In genomic region chr2:78127428-78127827, GRCh38 we compare ENCODE assay signal across 26 cellular contexts.
"Had no signal": no experiment of that assay in that cellular context is flagged by ENCODE, and none has a peak within 500 bp of the region (broad histone marks: within the 10 kb centered on the region; RNA-seq: fewer than 3 reads in every experiment).

No MANE protein-coding gene starts in this region.

- H3K9me3 ChIP-seq: neutrophil, testis, transverse colon had no signal

- H3K4me3 ChIP-seq: ascending aorta, heart left ventricle, lung, testis, transverse colon had no signal

- H3K4me1 ChIP-seq: ascending aorta, heart left ventricle, testis, transverse colon had no signal

- ATAC-seq: effector memory CD8-positive, alpha-beta T cell; stimulated activated naive CD8-positive, alpha-beta T cell treated with anti-CD3 and anti-CD28 coated beads, Interleukin-15, Interleukin-2, amounts not matched to agents 100 U/mL and 50 U/mL, for 24 hours; T-helper 17 cell had no signal

- H3K36me3 ChIP-seq: ascending aorta, heart left ventricle, neutrophil, transverse colon had no signal

- DNase-seq: activated CD4-positive, alpha-beta memory T cell treated with anti-CD3 and anti-CD28 coated beads, Interleukin-2, amount 10 ng/mL, durations not matched to agents 7 days and 5 days; activated CD4-positive, alpha-beta T cell treated with anti-CD3 and anti-CD28 coated beads, Interleukin-2, amount 10 ng/mL, durations not matched to agents 7 days and 5 days; activated CD4-positive, CD25-positive, alpha-beta regulatory T cell treated with anti-CD3 and anti-CD28 coated beads, Interleukin-2, amount 50 U/mL, for 72 hours; activated CD8-positive, alpha-beta memory T cell treated with anti-CD3 and anti-CD28 coated beads, Interleukin-2, amount 50 U/mL, for 48 hours; activated gamma-delta T cell; activated naive CD4-positive, alpha-beta T cell treated with anti-CD3 and anti-CD28 coated beads, Interleukin-2, amount 10 ng/mL, durations not matched to agents 7 days and 5 days; activated naive CD8-positive, alpha-beta T cell treated with anti-CD3 and anti-CD28 coated beads, Interleukin-2, amount 10 ng/mL, durations not matched to agents 7 days and 5 days; activated T-cell treated with anti-CD3 and anti-CD28 coated beads, Interleukin-2, amount 50 U/mL, for 24 hours; caudate nucleus; cortex of kidney; effector memory CD8-positive, alpha-beta T cell; heart left ventricle; hypothalamus; immature natural killer cell; kidney; naive B cell; nephron progenitor cell; stimulated activated CD4-positive, alpha-beta T cell treated with anti-CD3 and anti-CD28 coated beads, Interleukin-2, amount 100 ng/mL, for 48 hours; stimulated activated naive CD8-positive, alpha-beta T cell treated with anti-CD3 and anti-CD28 coated beads, Interleukin-15, Interleukin-2, amounts not matched to agents 100 U/mL and 50 U/mL, for 24 hours; T-helper 17 cell; T1000; testis; transverse colon had no signal

- H3K27me3 ChIP-seq: ascending aorta, heart left ventricle, neutrophil, testis, transverse colon had no signal

- H3K27ac ChIP-seq: ascending aorta, heart left ventricle, neutrophil, testis, transverse colon had no signal
